Comparison of ENCODE assay signal across 11 cellular contexts in the genomic region with DNA sequence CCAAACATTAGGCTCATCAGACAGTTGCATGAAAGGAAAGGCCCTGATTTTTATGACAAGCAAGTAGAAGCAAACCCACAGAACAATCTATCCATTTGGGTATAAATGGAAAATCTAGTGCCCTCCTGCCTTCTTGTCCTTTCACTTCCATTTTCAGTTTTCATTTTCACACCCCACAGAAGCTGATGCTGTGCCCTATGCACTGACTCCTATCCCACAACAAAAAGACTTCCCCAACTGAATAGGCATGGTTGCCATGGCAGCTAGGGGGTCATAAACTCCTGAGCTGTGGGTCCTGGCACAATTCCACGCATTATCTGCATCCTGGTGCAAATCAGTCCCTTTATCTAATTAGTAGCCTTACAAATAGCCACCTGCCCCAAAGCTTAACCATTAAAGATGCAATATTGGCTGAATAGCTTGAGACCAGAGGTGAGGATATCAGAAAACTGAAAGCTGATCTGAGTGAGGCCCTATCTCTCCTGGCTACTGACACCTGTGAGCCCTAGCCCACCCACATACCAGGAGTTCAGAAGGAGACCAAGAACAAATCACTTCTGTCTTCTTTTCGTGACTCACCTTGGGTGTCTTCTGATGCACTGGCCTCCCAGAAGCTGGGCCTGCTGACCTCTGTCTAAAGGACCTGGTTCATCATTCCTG. TPM values are rescaled to one million over a fixed set of nuclear protein-coding genes. Genes with fewer than 3 reads are reported as not detected.
DNase-seq lines count a peak whose midpoint lies in the region; ATAC-seq lines count a peak whose summit lies in the region.
"Had no signal": no experiment of that assay in that cellular context is flagged by ENCODE, and none has a peak within 500 bp of the region (broad histone marks: within the 10 kb centered on the region; RNA-seq: fewer than 3 reads in every experiment).

No MANE protein-coding gene starts in this region.

- H3K9ac ChIP-seq in BLaER1 treated with 17β-estradiol and CSF1 and Interleukin-3, amounts not matched to agents 10 nM and 100 nM = no peak overlapping the region
- H3K9ac ChIP-seq in GM23248 = no peak overlapping the region

- H4K20me1 ChIP-seq in BLaER1 treated with 17β-estradiol and CSF1 and Interleukin-3, amounts not matched to agents 10 nM and 100 nM = no peaks in the 10 kb centered on the region
- H4K20me1 ChIP-seq in GM23248 (ENCODE audit: insufficient read depth) = no peaks in the 10 kb centered on the region

- DNase-seq in NCI-H1105 treated with DMSO at 0.1 percent for 48 hours (lab: John Stamatoyannopoulos, UW) (peak; percentile 70), activated gamma-delta T cell (lab: John Stamatoyannopoulos, UW) (no peak), sciatic nerve (ENCODE audit: low spot score) (no peak), GM23248 (no peak), foreskin melanocyte (no peak)
- DNase-seq: activated CD4-positive, alpha-beta T cell treated with anti-CD3 and anti-CD28 coated beads, Interleukin-2, amount 10 ng/mL, durations not matched to agents 7 days and 5 days; CD4-positive, alpha-beta T cell; OCI-M1 had no signal

- no peaks in the 10 kb centered on the region for H3K9me2 ChIP-seq in GM23248 (ENCODE audit: insufficient read depth)

- no peaks in the 10 kb centered on the region for H3F3A ChIP-seq in GM23248 (ENCODE audit: insufficient read depth)

- no peak overlapping the region for H2AFZ ChIP-seq in GM23248

- ATAC-seq in GM19035 (IDR thresholded peaks at IDR 0.05; ENCODE audit: unreplicated experiment) = peak; percentile 46
- peak; percentile 28 for ATAC-seq in HG02870 (IDR thresholded peaks at IDR 0.05; ENCODE audit: unreplicated experiment)
- ATAC-seq in sciatic nerve = no peak

- H3K36me3 ChIP-seq in BLaER1 treated with 17β-estradiol and CSF1 and Interleukin-3, amounts not matched to agents 10 nM and 100 nM = peaks cover 0 to 4% (median 0%) of the 10 kb centered on the region in 11 experiments; a peak in 1 of 22 replicates
- no peaks in the 10 kb centered on the region for H3K36me3 ChIP-seq in GM23248 (ENCODE audit: low read depth)

- H3K27me3 ChIP-seq in BLaER1 treated with 17β-estradiol and CSF1 and Interleukin-3, amounts not matched to agents 10 nM and 100 nM = no peaks in the 10 kb centered on the region
- H3K27me3 ChIP-seq in GM23248 (replicated peaks; ENCODE audit: insufficient read depth) = no peaks in the 10 kb centered on the region

- intact Hi-C loops in sciatic nerve (cut with DNase I) = no loop called here

- H3K9me3 ChIP-seq in BLaER1 treated with 17β-estradiol and CSF1 and Interleukin-3, amounts not matched to agents 10 nM and 100 nM (replicated peaks in 1 of 11) = peaks cover 18 to 30% (median 25%) of the 10 kb centered on the region in 11 experiments
- no peaks in the 10 kb centered on the region for H3K9me3 ChIP-seq in GM23248 (ENCODE audit: low read depth)

- no peak overlapping the region for H3K4me3 ChIP-seq in BLaER1 treated with 17β-estradiol and CSF1 and Interleukin-3, amounts not matched to agents 10 nM and 100 nM
- H3K4me3 ChIP-seq in GM23248 = no peak overlapping the region

- H3K27ac ChIP-seq in BLaER1 treated with 17β-estradiol and CSF1 and Interleukin-3, amounts not matched to agents 10 nM and 100 nM = peak overlapping the region in 4 of 11 experiments; percentile 26 to 39 (median 30); a peak in 6 of 22 replicates
- no peak overlapping the region for H3K27ac ChIP-seq in GM23248

- H3K4me1 ChIP-seq in BLaER1 treated with 17β-estradiol and CSF1 and Interleukin-3, amounts not matched to agents 10 nM and 100 nM = peaks cover 28 to 58% (median 50%) of the 10 kb centered on the region in 10 experiments
- no peaks in the 10 kb centered on the region for H3K4me1 ChIP-seq in GM23248 (ENCODE audit: insufficient read depth)

- peak overlapping the region; percentile 48 to 72 (median 65) for H3K4me2 ChIP-seq in BLaER1 treated with 17β-estradiol and CSF1 and Interleukin-3, amounts not matched to agents 10 nM and 100 nM
- no peak overlapping the region for H3K4me2 ChIP-seq in GM23248 (ENCODE audit: unreplicated experiment)

- 11 to 14% methylated on average over 2 of the region's 2 CpGs for WGBS in GM23248 (ENCODE audit: low coverage in 1 of 2, low lambda C conversion rate in 2 of 2, missing lambda C conversion rate in 2 of 2), 2 experiments

- in situ Hi-C loops in GM23248 (cut with MboI) = no loop called here

- no peaks in the 10 kb centered on the region for H3K79me2 ChIP-seq in GM23248 (ENCODE audit: insufficient read depth)

RNA-seq across cellular contexts. Expression of a gene that starts 34.9 kb away (rescaled TPM):
- total RNA-seq in sciatic nerve = 4.3 TPM
- not detected in 2 replicates for total RNA-seq in GM23248 (2014; rRNA removed; shearing (Covaris generic))
- polyA plus RNA-seq in GM23248 (2016; fragmentation: Nextera tagmentation; extraction: Ambion mirVana) = 0.13 TPM in 1 of 2 replicates, not detected in the other
- total RNA-seq: activated CD4-positive, alpha-beta T cell treated with anti-CD3 and anti-CD28 coated beads, Interleukin-2, amount 10 ng/mL, durations not matched to agents 7 days and 5 days had no signal
